In the genomic region with DNA sequence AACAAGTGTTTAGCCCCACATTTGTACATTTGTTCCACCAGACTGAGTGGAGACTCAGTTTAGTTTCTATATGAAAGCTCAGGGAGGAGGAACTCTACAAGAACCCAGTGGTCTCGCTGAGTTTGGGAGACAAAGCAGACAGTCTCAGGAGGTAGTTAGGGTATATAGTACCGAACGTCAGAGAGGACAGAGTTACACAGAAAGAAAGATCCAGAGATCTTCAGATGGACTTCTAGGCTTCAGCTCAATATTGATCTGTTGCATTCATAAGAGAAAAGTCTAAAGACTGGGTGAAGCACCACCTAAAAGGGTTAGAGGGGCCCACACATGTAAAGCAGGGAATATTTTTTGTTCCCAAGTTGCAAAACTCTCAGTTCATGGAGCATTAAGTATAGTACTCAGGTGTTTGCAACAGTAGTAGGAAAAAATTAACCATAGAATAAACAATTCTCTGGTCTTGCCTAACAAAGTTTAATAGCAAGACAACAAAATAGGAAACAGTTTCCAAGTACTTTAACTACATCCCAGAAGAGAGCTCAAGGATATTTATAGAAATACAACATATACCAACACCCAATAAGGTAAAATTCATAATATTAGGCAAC, we compare ENCODE assay signal across 12 cellular contexts. TPM values are rescaled to one million over a fixed set of nuclear protein-coding genes. Genes with fewer than 3 reads are reported as not detected.
DNase-seq lines count a peak whose midpoint lies in the region; ATAC-seq, FAIRE-seq and TF ChIP-seq lines count a peak whose summit lies in the region.
"Had no signal": no experiment of that assay in that cellular context is flagged by ENCODE, and none has a peak within 500 bp of the region (broad histone marks: within the 10 kb centered on the region; RNA-seq: fewer than 3 reads in every experiment).

No MANE protein-coding gene starts in this region.

- no peaks in the 10 kb centered on the region for H3K9me3 Mint-ChIP-seq in endothelial cell (ENCODE audit: unreplicated experiment)
- H3K9me3 Mint-ChIP-seq: activated T-cell treated with anti-CD3 and anti-CD28 coated beads, Interleukin-2, amount 50 U/mL, for 24 hours; stimulated activated effector memory CD8-positive, alpha-beta T cell treated with anti-CD3 and anti-CD28 coated beads, Interleukin-12 subunit alpha, Interleukin-12 subunit beta, amount 100 ng/mL, for 72 hours had no signal

- FAIRE-seq in RCC 7860 (lab: Jason Lieb, UNC): no peak

- no peak for TF ChIP-seq POLR2A in transverse colon (IDR thresholded peaks at IDR 0.05)

- H3K4me1 ChIP-seq in transverse colon: peaks cover 0 to 47% (median 4%) of the 10 kb centered on the region in 4 donors
- no peaks in the 10 kb centered on the region for H3K4me1 ChIP-seq in OCI-LY7 (ENCODE audit: insufficient read depth, low read length, poor library complexity, severe bottlenecking)

- H3K4me3 ChIP-seq in transverse colon: peak overlapping the region in 2 of 4 donors; percentile 3 to 24
- H3K4me3 ChIP-seq in OCI-LY7 (ENCODE audit: low read depth, low read length, poor library complexity, severe bottlenecking): no peak overlapping the region
- H3K4me3 ChIP-seq: SJSA1 had no signal

- peak overlapping the region; percentile 98 for H3K4me3 Mint-ChIP-seq in endothelial cell (ENCODE audit: unreplicated experiment)
- H3K4me3 Mint-ChIP-seq: activated T-cell treated with anti-CD3 and anti-CD28 coated beads, Interleukin-2, amount 50 U/mL, for 24 hours; stimulated activated effector memory CD8-positive, alpha-beta T cell treated with anti-CD3 and anti-CD28 coated beads, Interleukin-12 subunit alpha, Interleukin-12 subunit beta, amount 100 ng/mL, for 72 hours had no signal

- H3K9me3 ChIP-seq in transverse colon (no peaks in the 10 kb centered on the region), OCI-LY7 (ENCODE audit: low read length) (no peaks in the 10 kb centered on the region)
- H3K9me3 ChIP-seq: SJSA1 had no signal

- no TSS peak for BruUV-seq in OCI-LY7 (replicated peaks; lab: Mats Ljungman, UMichigan)

- CTCF ChIA-PET in OCI-LY7 (lab: Charles Lee; ENCODE audit: unreplicated experiment): no interaction called here

- no peak for TF ChIP-seq CTCF in endothelial cell (IDR thresholded peaks at IDR 0.05; ENCODE audit: unreplicated experiment)
- no peak for TF ChIP-seq CTCF in transverse colon (IDR thresholded peaks at IDR 0.05)
- no peak for TF ChIP-seq CTCF in OCI-LY7 (conservative IDR thresholded peaks at IDR 0.05; ENCODE audit: low read length)

- intact Hi-C loops in transverse colon (cut with DNase I; ENCODE audit: low total_unique reads) (no loop called here), OCI-LY7 (cut with micrococcal nuclease; ENCODE audit: unreplicated experiment) (no loop called here)

- H3K9me2 ChIP-seq in OCI-LY7 (ENCODE audit: insufficient read depth, low read length): no peaks in the 10 kb centered on the region

- in situ Hi-C loops in transverse colon (cut with MboI; ENCODE audit: low pct_ligation_motif_present in 1 of 4, low pct_unique_long_range_greater_than_20kb in 1 of 4, low sequenced_read_pairs in 3 of 4): no loop called here

- WGBS in transverse colon (ENCODE audit: low coverage in 1 of 2), 2 donors: 45 to 61% methylated on average over 3 of the region's 3 CpGs

- peaks cover 6% of the 10 kb centered on the region for H3K27me3 Mint-ChIP-seq in endothelial cell (ENCODE audit: unreplicated experiment)

- H4K20me1 ChIP-seq in OCI-LY7 (ENCODE audit: insufficient read depth, low read length): no peaks in the 10 kb centered on the region

- no peaks in the 10 kb centered on the region for H3K79me2 ChIP-seq in OCI-LY7 (ENCODE audit: insufficient read depth, low read depth, low read length)

- peaks cover 58% of the 10 kb centered on the region for H3K36me3 Mint-ChIP-seq in endothelial cell (ENCODE audit: low read depth, unreplicated experiment)
- H3K36me3 Mint-ChIP-seq: stimulated activated effector memory CD8-positive, alpha-beta T cell treated with anti-CD3 and anti-CD28 coated beads, Interleukin-12 subunit alpha, Interleukin-12 subunit beta, amount 100 ng/mL, for 72 hours had no signal

- H3K36me3 ChIP-seq in transverse colon: no peaks in the 10 kb centered on the region
- H3K36me3 ChIP-seq in OCI-LY7 (ENCODE audit: insufficient read depth, low read length): no peaks in the 10 kb centered on the region

- H3K4me2 ChIP-seq in OCI-LY7 (ENCODE audit: low read length): no peak overlapping the region

- H3K4me1 Mint-ChIP-seq in endothelial cell (ENCODE audit: unreplicated experiment): peaks cover 49% of the 10 kb centered on the region
- H3K4me1 Mint-ChIP-seq: stimulated activated effector memory CD8-positive, alpha-beta T cell treated with anti-CD3 and anti-CD28 coated beads, Interleukin-12 subunit alpha, Interleukin-12 subunit beta, amount 100 ng/mL, for 72 hours had no signal

- no peak for ATAC-seq in HG03159 (IDR thresholded peaks at IDR 0.05; ENCODE audit: unreplicated experiment)
- ATAC-seq: stimulated activated effector memory CD8-positive, alpha-beta T cell treated with anti-CD3 and anti-CD28 coated beads, Interleukin-12 subunit alpha, Interleukin-12 subunit beta, amount 100 ng/mL, for 72 hours had no signal

- H3K27ac Mint-ChIP-seq in endothelial cell (ENCODE audit: unreplicated experiment): peak overlapping the region; percentile 82
- H3K27ac Mint-ChIP-seq: activated T-cell treated with anti-CD3 and anti-CD28 coated beads, Interleukin-2, amount 50 U/mL, for 24 hours; stimulated activated effector memory CD8-positive, alpha-beta T cell treated with anti-CD3 and anti-CD28 coated beads, Interleukin-12 subunit alpha, Interleukin-12 subunit beta, amount 100 ng/mL, for 72 hours had no signal

- DNase-seq in RCC 7860 (ENCODE audit: low spot score) (peak; percentile 2), endothelial cell (ENCODE audit: low spot score) (no peak), myocyte (ENCODE audit: low read depth) (peak; percentile 62), transverse colon (no peak), OCI-LY7 (ENCODE audit: low spot score) (no peak), NCI-H2196 (lab: John Stamatoyannopoulos, UW; ENCODE audit: unreplicated experiment) (no peak)
- DNase-seq: activated T-cell treated with anti-CD3 and anti-CD28 coated beads, Interleukin-2, amount 50 U/mL, for 24 hours; Karpas-422; NCI-H2029 had no signal

- no peak for TF ChIP-seq EP300 in transverse colon (IDR thresholded peaks at IDR 0.05; ENCODE audit: low read depth)

- H2AFZ ChIP-seq in OCI-LY7 (ENCODE audit: low read length): no peak overlapping the region

- H3K27ac ChIP-seq in transverse colon (peak overlapping the region; percentile 41 to 74 (median 50)), OCI-LY7 (ENCODE audit: low read depth, low read length, poor library complexity, severe bottlenecking) (no peak overlapping the region)
- H3K27ac ChIP-seq: SJSA1 had no signal

- H3K27me3 ChIP-seq in transverse colon: no peaks in the 10 kb centered on the region
- H3K27me3 ChIP-seq: SJSA1 had no signal

- POLR2A ChIA-PET in OCI-LY7 (lab: Charles Lee): no interaction called here

RNA-seq across cellular contexts. Expression of a gene that starts 4.2 kb away (rescaled TPM):
- total RNA-seq in endothelial cell (ENCODE audit: unreplicated experiment) (735 TPM), myocyte (151 and 170 TPM in 2 replicates), transverse colon (10 to 100 TPM in 3 of 4 donors, 1 to 10 TPM in 1; 7.1 to 28.9 (median 20.2) TPM), OCI-LY7 (2022) (not detected in 2 replicates)
- 24.9 TPM for polyA plus RNA-seq in myocyte (2012)
- total RNA-seq in OCI-LY7 (2014; rRNA removed; shearing (Covaris generic)): not detected in 2 replicates

Comparison
In these comparisons a context has a peak if more than half of its experiments do, and no peak if none do; other contexts are left out.
1. DNase-seq: peak in RCC 7860 (single experiment) and myocyte (single experiment); none in endothelial cell (single experiment), transverse colon (single experiment), OCI-LY7 (single experiment) and NCI-H2196 (single experiment).
2. RNA of a gene that starts 4.2 kb away (total RNA-seq): 735 TPM in endothelial cell (single experiment), 151 to 170 TPM in myocyte and 7.1 to 28.9 TPM in transverse colon; not detected in OCI-LY7; every median in the first group is over 4 times any median in the second.